Comparison of ENCODE assay signal across 9 cellular contexts in the genomic region with DNA sequence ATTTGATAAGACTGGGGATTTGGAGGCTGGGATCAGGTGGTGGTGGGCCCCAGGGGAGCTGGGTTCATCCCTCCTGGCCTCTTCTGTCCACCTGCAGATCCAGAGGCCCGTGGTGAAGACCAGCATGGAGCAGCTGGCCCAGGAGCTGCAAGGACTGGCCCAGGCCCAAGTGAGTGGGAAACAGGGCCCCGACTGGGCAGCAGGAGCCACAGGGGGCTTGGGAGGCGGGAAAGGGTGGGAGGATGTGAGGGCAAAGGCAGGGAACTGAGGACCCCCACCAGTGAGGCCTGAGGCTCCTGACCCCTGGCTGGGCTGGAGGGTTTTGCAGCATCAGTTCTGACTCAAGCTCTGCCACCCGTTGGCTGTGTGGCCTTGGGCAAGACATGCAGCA. TPM values are rescaled to one million over a fixed set of nuclear protein-coding genes. Genes with fewer than 3 reads are reported as not detected.
"Had no signal": no experiment of that assay in that cellular context is flagged by ENCODE, and none has a peak within 500 bp of the region (broad histone marks: within the 10 kb centered on the region; RNA-seq: fewer than 3 reads in every experiment).

No MANE protein-coding gene starts in this region.

- H3K27ac ChIP-seq: HL-60 had no signal

- H3K4me2 ChIP-seq: GM23338 had no signal

- H2AFZ ChIP-seq: GM23338 had no signal

- FAIRE-seq: H1, H54 had no signal

- H3K4me3 ChIP-seq: GM23338 had no signal

- H3K27ac Mint-ChIP-seq: GM23338, H9, HFFc6 had no signal

- DNase-seq: H9, HCEC 1CT, IMR-90 had no signal

- H3K4me3 Mint-ChIP-seq: GM23338, H9, HFFc6 had no signal

RNA-seq across cellular contexts. Expression of gene PROM2, which starts 11.3 kb away (rescaled TPM):
- total RNA-seq: HT1080, IMR-90 had no signal
